In the genomic region with DNA sequence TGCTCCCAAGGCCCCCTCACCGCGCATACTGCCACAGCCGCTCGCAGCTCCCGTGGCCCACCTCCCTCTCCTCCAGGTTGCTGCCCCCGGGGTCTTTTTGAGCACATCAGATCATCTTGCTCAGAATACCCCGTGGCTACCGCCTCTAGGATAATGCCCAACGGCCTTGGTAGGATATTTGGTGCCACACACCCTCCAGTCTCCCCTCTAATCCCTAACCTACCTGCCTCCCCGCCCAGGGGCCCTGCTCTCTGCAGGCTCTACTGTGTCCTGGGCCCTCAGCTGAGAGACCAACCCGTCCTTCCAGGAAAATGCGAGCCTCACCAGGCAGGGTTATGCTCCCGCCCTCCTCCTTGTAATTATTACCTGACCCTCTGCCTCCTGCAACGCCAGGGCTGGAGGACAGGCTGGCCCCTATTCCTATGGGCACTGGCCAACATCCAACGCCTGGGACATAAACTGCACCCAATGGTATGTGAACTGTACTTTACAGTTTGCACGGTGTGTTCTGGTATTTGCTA, we compare ENCODE assay signal across 8 cellular contexts. TPM values are rescaled to one million over a fixed set of nuclear protein-coding genes. Genes with fewer than 3 reads are reported as not detected.
DNase-seq lines count a peak whose midpoint lies in the region; ATAC-seq and TF ChIP-seq lines count a peak whose summit lies in the region.

No MANE protein-coding gene starts in this region.

- no peak for DNase-seq in RWPE1 (ENCODE audit: low spot score)
- DNase-seq in epithelial cell of proximal tubule (ENCODE audit: low read depth), result no peak
- DNase-seq in prostate gland (ENCODE audit: low spot score), result no peak
- no peak for DNase-seq in NCI-H2029 (lab: John Stamatoyannopoulos, UW)
- DNase-seq in C1 segment of cervical spinal cord (lab: John Stamatoyannopoulos, UW), result no peak

- no peak for TF ChIP-seq POLR2A in prostate gland (IDR thresholded peaks at IDR 0.05)

- 65% methylated on average over 16 of the region's 16 CpGs for whole genome bisulfite sequencing in prostate gland

- ATAC-seq in GM21619 (IDR thresholded peaks at IDR 0.05; ENCODE audit: unreplicated experiment) (no peak), HG02678 (IDR thresholded peaks at IDR 0.05; ENCODE audit: unreplicated experiment) (no peak)

- no peaks in the 10 kb centered on the region for H3K27me3 ChIP-seq in prostate gland (replicated peaks; ENCODE audit: insufficient read depth)

- TF ChIP-seq CTCF in RWPE1 (conservative IDR thresholded peaks at IDR 0.05; ENCODE audit: low read depth) (no peak), epithelial cell of proximal tubule (conservative IDR thresholded peaks at IDR 0.05; ENCODE audit: low read depth, low read length) (no peak), prostate gland (IDR thresholded peaks at IDR 0.05) (no peak)

- CTCF ChIA-PET in RWPE1 (lab: Yijun Ruan, JAX), result interaction anchor here (1.2 kb wide), 1 partner anchor 284 kb away, joined by 3 read pairs; no protein-coding TSS in a partner anchor

- H3K36me3 ChIP-seq in ES-I3 (ENCODE audit: insufficient read depth, low read length), result no peaks in the 10 kb centered on the region
- H3K36me3 ChIP-seq in prostate gland, result no peaks in the 10 kb centered on the region

- H3K9me3 ChIP-seq in ES-I3 (ENCODE audit: control insufficient read depth, insufficient read depth, low read length) (no peaks in the 10 kb centered on the region), prostate gland (no peaks in the 10 kb centered on the region)

- intact Hi-C loops in prostate gland (cut with DNase I), result loop anchor here (5.0 to 10.0 kb wide), 2 partner anchors 47 to 431 kb away; partner anchors contain the start of gene ANKRD12

- peak overlapping the region; percentile 95 for H3K27ac ChIP-seq in RWPE1
- H3K27ac ChIP-seq in prostate gland, result peak overlapping the region; percentile 88 to 90

- H3K4me3 ChIP-seq in epithelial cell of proximal tubule (ENCODE audit: low read depth, low read length) (peak overlapping the region; percentile 64), prostate gland (peak overlapping the region in 1 of 2 donors; percentile 62)

- H3K4me1 ChIP-seq in ES-I3 (ENCODE audit: insufficient read depth, low read length), result peaks cover 29% of the 10 kb centered on the region
- H3K4me1 ChIP-seq in prostate gland (replicated peaks), result peaks cover 8% of the 10 kb centered on the region

- H3K9ac ChIP-seq in ES-I3 (ENCODE audit: low read depth, low read length), result peak overlapping the region; percentile 59; the same call in 1 of the 2 replicates

- POLR2A ChIA-PET in RWPE1 (lab: Yijun Ruan, JAX; ENCODE audit: low non-redundant PET), result interaction anchor here (1.1 kb wide), 1 partner anchor 282 kb away, joined by 4 read pairs; no protein-coding TSS in a partner anchor

RNA-seq across cellular contexts. Expression of gene MTCL1, which starts 1.5 kb away (rescaled TPM):
- total RNA-seq in epithelial cell of proximal tubule (60.1 and 81.7 TPM in 2 replicates), prostate gland (10 to 100 TPM; 11.2 to 73.1 TPM)
